In genomic region chr7:148664319-148664718, GRCh38 we compare ENCODE assay signal across 15 cellular contexts. TPM values are rescaled to one million over a fixed set of nuclear protein-coding genes. Genes with fewer than 3 reads are reported as not detected.
A peak's percentile ranks its signal among the peaks of the same experiment; 100 is the strongest.
DNase-seq lines count a peak whose midpoint lies in the region; ATAC-seq and TF ChIP-seq lines count a peak whose summit lies in the region.
"Had no signal": no experiment of that assay in that cellular context is flagged by ENCODE, and none has a peak within 500 bp of the region (broad histone marks: within the 10 kb centered on the region; RNA-seq: fewer than 3 reads in every experiment).

No MANE protein-coding gene starts in this region.

- H3K4me1 Mint-ChIP-seq in neural progenitor cell, result peaks cover 2% of the 10 kb centered on the region

- H3F3A ChIP-seq in neural progenitor cell (ENCODE audit: low read depth), result no peaks in the 10 kb centered on the region

- no peaks in the 10 kb centered on the region for H3K9me3 ChIP-seq in neural progenitor cell (ENCODE audit: low read depth)
- H3K9me3 ChIP-seq: SJCRH30, transverse colon had no signal

- H3K27ac Mint-ChIP-seq in neural progenitor cell, result no peak overlapping the region

- TF ChIP-seq CTCF in fibroblast of villous mesenchyme (IDR thresholded peaks at IDR 0.05; ENCODE audit: insufficient read depth, low read depth, low read length) (no peak), neural progenitor cell (IDR thresholded peaks at IDR 0.05) (no peak)

- no peaks in the 10 kb centered on the region for H3K36me3 ChIP-seq in neural progenitor cell
- H3K36me3 ChIP-seq: SJCRH30, transverse colon had no signal

- H3K4me3 ChIP-seq in fibroblast of villous mesenchyme (ENCODE audit: low read depth, low read length) (no peak overlapping the region), neural progenitor cell (no peak overlapping the region)
- H3K4me3 ChIP-seq: SJCRH30, smooth muscle cell, transverse colon had no signal

- H3K4me3 Mint-ChIP-seq in neural progenitor cell, result no peak overlapping the region

- no peaks in the 10 kb centered on the region for H4K20me1 ChIP-seq in neural progenitor cell (ENCODE audit: low read depth)

- no peaks in the 10 kb centered on the region for H3K79me2 ChIP-seq in neural progenitor cell (ENCODE audit: low read depth)

- no peak overlapping the region for H3K27ac ChIP-seq in neural progenitor cell
- H3K27ac ChIP-seq: SJCRH30, transverse colon had no signal

- peaks cover 3% of the 10 kb centered on the region for H3K9me3 Mint-ChIP-seq in neural progenitor cell

- no peaks in the 10 kb centered on the region for H3K27me3 ChIP-seq in neural progenitor cell
- H3K27me3 ChIP-seq: SJCRH30, transverse colon had no signal

- DNase-seq in AG20443 (ENCODE audit: low spot score) (peak; percentile 69), amniotic epithelial cell (ENCODE audit: low read depth) (peak; percentile 34), fibroblast of villous mesenchyme (ENCODE audit: low read depth) (peak; percentile 38), neural progenitor cell (ENCODE audit: low spot score) (no peak), kidney glomerular epithelial cell (lab: John Stamatoyannopoulos, UW) (no peak)
- DNase-seq in stimulated activated CD4-positive, alpha-beta T cell treated with anti-CD3 and anti-CD28 coated beads, Interleukin-4, amount 100 ng/mL, for 1 hour, result no peak
- DNase-seq: activated naive CD4-positive, alpha-beta T cell; DMS153; Kasumi-1; NCI-H2029; SJCRH30; transverse colon had no signal

- H2AFZ ChIP-seq in neural progenitor cell (replicated peaks), result peak overlapping the region; percentile 77

- H3K27me3 Mint-ChIP-seq in neural progenitor cell (ENCODE audit: insufficient read depth, low read depth), result no peaks in the 10 kb centered on the region

- no peaks in the 10 kb centered on the region for H3K36me3 Mint-ChIP-seq in neural progenitor cell

- ATAC-seq in GM18519 (IDR thresholded peaks at IDR 0.05; ENCODE audit: low FRiP score, unreplicated experiment) (no peak), GM21528 (IDR thresholded peaks at IDR 0.05; ENCODE audit: low FRiP score, unreplicated experiment) (no peak)

- no peak overlapping the region for H3K4me2 ChIP-seq in neural progenitor cell
- H3K4me2 ChIP-seq: smooth muscle cell had no signal

- H3K4me1 ChIP-seq in neural progenitor cell, result no peaks in the 10 kb centered on the region
- H3K4me1 ChIP-seq: transverse colon had no signal

- H3K9ac ChIP-seq in neural progenitor cell, result no peak overlapping the region

RNA-seq across cellular contexts. Expression of gene CUL1, which starts 34.4 kb away (rescaled TPM):
- total RNA-seq in fibroblast of villous mesenchyme (41.9 and 61.7 TPM in 2 replicates), neural progenitor cell (ENCODE audit: low replicate concordance) (74.2 and 89.3 TPM in 2 replicates)

Comparison
In these comparisons a context has a peak if more than half of its experiments do, and no peak if none do; other contexts are left out.
1. DNase-seq: peak in AG20443 (single experiment), amniotic epithelial cell (single experiment) and fibroblast of villous mesenchyme (single experiment); none in neural progenitor cell (single experiment), stimulated activated CD4-positive, alpha-beta T cell treated with anti-CD3 and anti-CD28 coated beads, Interleukin-4, amount 100 ng/mL, for 1 hour (single experiment) and kidney glomerular epithelial cell (single experiment).